ENCODE assay signal across 19 cellular contexts in genomic region chr16:3076577-3076976, GRCh38. TPM values are rescaled to one million over a fixed set of nuclear protein-coding genes. Genes with fewer than 3 reads are reported as not detected.
DNase-seq lines count a peak whose midpoint lies in the region; ATAC-seq and TF ChIP-seq lines count a peak whose summit lies in the region.
"Had no signal": no experiment of that assay in that cellular context is flagged by ENCODE, and none has a peak within 500 bp of the region (broad histone marks: within the 10 kb centered on the region; RNA-seq: fewer than 3 reads in every experiment).

No MANE protein-coding gene starts in this region.

- ATAC-seq in activated CD4-positive, alpha-beta T cell treated with anti-CD3 and anti-CD28 coated beads for 36 hours, result no peak
- no peak for ATAC-seq in activated naive CD4-positive, alpha-beta T cell treated with anti-CD3 and anti-CD28 coated beads, Interleukin-2, amount 50 U/mL, for 72 hours
- ATAC-seq: K562 had no signal

- peaks cover 34% of the 10 kb centered on the region for H3K36me3 Mint-ChIP-seq in activated CD4-positive, alpha-beta T cell treated with anti-CD3 and anti-CD28 coated beads for 36 hours (ENCODE audit: low read depth)
- H3K36me3 Mint-ChIP-seq in activated naive CD4-positive, alpha-beta T cell treated with anti-CD3 and anti-CD28 coated beads, Interleukin-2, amount 50 U/mL, for 72 hours, result peaks cover 20 to 59% of the 10 kb centered on the region in 2 donors

- peaks cover 88% of the 10 kb centered on the region for H3K4me1 Mint-ChIP-seq in activated CD4-positive, alpha-beta T cell treated with anti-CD3 and anti-CD28 coated beads for 36 hours

- peak overlapping the region; percentile 41 for H3K27ac ChIP-seq in HL-60 (replicated peaks)
- peak overlapping the region; percentile 91 for H3K27ac ChIP-seq in neutrophil
- H3K27ac ChIP-seq: right atrium auricular region, uterus, VCaP had no signal

- peaks cover 7% of the 10 kb centered on the region for H3K9me3 Mint-ChIP-seq in activated CD4-positive, alpha-beta T cell treated with anti-CD3 and anti-CD28 coated beads for 36 hours (ENCODE audit: low read depth)
- peaks cover 5 to 24% of the 10 kb centered on the region in 2 donors for H3K9me3 Mint-ChIP-seq in activated naive CD4-positive, alpha-beta T cell treated with anti-CD3 and anti-CD28 coated beads, Interleukin-2, amount 50 U/mL, for 72 hours

- intact Hi-C loops in activated CD4-positive, alpha-beta T cell treated with anti-CD3 and anti-CD28 coated beads for 36 hours (cut with DNase I, micrococcal nuclease), result no loop called here

- POLR2A ChIA-PET in activated CD4-positive, alpha-beta T cell treated with anti-CD3 and anti-CD28 coated beads for 36 hours (lab: Charles Lee), result interaction anchor here (0.8 to 4.4 kb wide), 2 partner anchors 11 to 55 kb away, joined by 3 to 48 read pairs; partner anchors contain the start of gene IL32

- no peaks in the 10 kb centered on the region for H3K9me3 ChIP-seq in neutrophil
- H3K9me3 ChIP-seq: Caco-2, right atrium auricular region, uterus had no signal

- H3K27ac Mint-ChIP-seq in activated CD4-positive, alpha-beta T cell treated with anti-CD3 and anti-CD28 coated beads for 36 hours, result peak overlapping the region; percentile 99
- peak overlapping the region; percentile 99 for H3K27ac Mint-ChIP-seq in activated naive CD4-positive, alpha-beta T cell treated with anti-CD3 and anti-CD28 coated beads, Interleukin-2, amount 50 U/mL, for 72 hours

- CTCF ChIA-PET in activated CD4-positive, alpha-beta T cell treated with anti-CD3 and anti-CD28 coated beads for 36 hours (lab: Charles Lee), result interaction anchor here (0.5 to 5.0 kb wide), 10 partner anchors 9 to 159 kb away, joined by 3 to 24 read pairs (median 4); partner anchors contain the start of genes IL32 and ZSCAN10

- no peak overlapping the region for H3K4me3 ChIP-seq in HL-60 (replicated peaks; ENCODE audit: insufficient read depth, low read length)
- peak overlapping the region in 1 of 2 experiments; percentile 59 for H3K4me3 ChIP-seq in neutrophil (ENCODE audit: low read depth in 1 of 2, low read length in 1 of 2)
- H3K4me3 ChIP-seq: K562, right atrium auricular region, uterus had no signal

- peak overlapping the region; percentile 78 for H3K4me3 Mint-ChIP-seq in activated CD4-positive, alpha-beta T cell treated with anti-CD3 and anti-CD28 coated beads for 36 hours

- H3K4me1 ChIP-seq in neutrophil (ENCODE audit: control insufficient read depth in 1 of 2, insufficient read depth in 1 of 2, low read depth in 1 of 2, low read length in 1 of 2), result peaks cover 53% of the 10 kb centered on the region in 2 experiments
- H3K4me1 ChIP-seq: Caco-2, uterus had no signal

- no peaks in the 10 kb centered on the region for H3K27me3 Mint-ChIP-seq in activated CD4-positive, alpha-beta T cell treated with anti-CD3 and anti-CD28 coated beads for 36 hours

- no peaks in the 10 kb centered on the region for H3K27me3 ChIP-seq in HL-60 (ENCODE audit: insufficient read depth, poor library complexity, severe bottlenecking)
- no peaks in the 10 kb centered on the region for H3K27me3 ChIP-seq in neutrophil
- H3K27me3 ChIP-seq: right atrium auricular region, uterus had no signal

- H3K36me3 ChIP-seq in neutrophil, result peaks cover 42% of the 10 kb centered on the region
- H3K36me3 ChIP-seq: right atrium auricular region, uterus had no signal

- DNase-seq in activated CD4-positive, alpha-beta T cell treated with anti-CD3 and anti-CD28 coated beads for 36 hours, result peak; percentile 28
- no peak for DNase-seq in activated CD4-positive, alpha-beta T cell treated with anti-CD3 and anti-CD28 coated beads for 48 hours
- DNase-seq in HL-60 (ENCODE audit: low read depth in 1 of 2, low spot score in 1 of 2), result no peak
- no peak for DNase-seq in activated naive CD4-positive, alpha-beta T cell treated with anti-CD3 and anti-CD28 coated beads, Interleukin-2, amount 50 U/mL, for 72 hours (ENCODE audit: low spot score in 2 of 2)
- no peak for DNase-seq in iPS-NIHi7 (ENCODE audit: extremely low spot score)
- no peak for DNase-seq in SIG-M5 treated with dmso at 0.1 percent for 504 hours (lab: John Stamatoyannopoulos, UW; ENCODE audit: unreplicated experiment)
- DNase-seq in DMS114 treated with DMSO at 0.1 percent for 48 hours (lab: John Stamatoyannopoulos, UW; ENCODE audit: unreplicated experiment), result no peak
- DNase-seq: Caco-2, H7, hippocampal formation, NCI-H2227 treated with DMSO at 0.1 percent for 48 hours, uterus had no signal

- TF ChIP-seq CTCF in HL-60 (IDR thresholded peaks at IDR 0.05; ENCODE audit: insufficient read depth, low read length), result no peak
- no peak for TF ChIP-seq CTCF in neutrophil (IDR thresholded peaks at IDR 0.05)

RNA-seq across cellular contexts. Expression of gene IL32, which starts 11.1 kb away (rescaled TPM):
- 1,000 to 10,000 TPM; 1,864 to 2,360 TPM for total RNA-seq in activated CD4-positive, alpha-beta T cell treated with anti-CD3 and anti-CD28 coated beads for 36 hours
- total RNA-seq in activated naive CD4-positive, alpha-beta T cell treated with anti-CD3 and anti-CD28 coated beads, Interleukin-2, amount 50 U/mL, for 72 hours, result 1,000 to 10,000 TPM; 2,042 to 3,291 TPM
- total RNA-seq: SK-MEL-5 had no signal

RNA-seq across cellular contexts. Expression of gene ZSCAN10, which starts 22.5 kb away (rescaled TPM):
- total RNA-seq in activated CD4-positive, alpha-beta T cell treated with anti-CD3 and anti-CD28 coated beads for 36 hours, result under 1 TPM; 0.11 to 0.30 TPM
- under 1 TPM; 0.14 to 0.68 TPM for total RNA-seq in activated naive CD4-positive, alpha-beta T cell treated with anti-CD3 and anti-CD28 coated beads, Interleukin-2, amount 50 U/mL, for 72 hours
- total RNA-seq: Caco-2, dermis microvascular lymphatic vessel endothelial cell, lower leg skin, right atrium auricular region, uterus had no signal

RNA-seq across cellular contexts. Expression of gene MMP25, which starts 30.2 kb away (rescaled TPM):
- under 1 TPM; 0.55 to 0.91 TPM for total RNA-seq in activated CD4-positive, alpha-beta T cell treated with anti-CD3 and anti-CD28 coated beads for 36 hours
- total RNA-seq in activated naive CD4-positive, alpha-beta T cell treated with anti-CD3 and anti-CD28 coated beads, Interleukin-2, amount 50 U/mL, for 72 hours, result 1 to 10 TPM; 1.8 to 2.0 TPM

RNA-seq across cellular contexts. Expression of gene ZNF205, which starts 35.8 kb away (rescaled TPM):
- under 1 TPM; 0.21 to 0.32 TPM for total RNA-seq in activated CD4-positive, alpha-beta T cell treated with anti-CD3 and anti-CD28 coated beads for 36 hours
- under 1 TPM in 1 of 2 donors, not detected in 1; 0.18 TPM for total RNA-seq in activated naive CD4-positive, alpha-beta T cell treated with anti-CD3 and anti-CD28 coated beads, Interleukin-2, amount 50 U/mL, for 72 hours

RNA-seq across cellular contexts. Expression of gene BICDL2, which starts 39.8 kb away (rescaled TPM):
- total RNA-seq in activated CD4-positive, alpha-beta T cell treated with anti-CD3 and anti-CD28 coated beads for 36 hours, result 1 to 10 TPM in 1 of 2 experiments, under 1 TPM in 1; 0.58 to 1.2 TPM
- total RNA-seq in activated naive CD4-positive, alpha-beta T cell treated with anti-CD3 and anti-CD28 coated beads, Interleukin-2, amount 50 U/mL, for 72 hours, result 1 to 10 TPM in 1 of 2 donors, not detected in 1; 2.9 TPM
- total RNA-seq: dermis microvascular lymphatic vessel endothelial cell had no signal
